ENCODE assay signal across 34 cellular contexts in the genomic region with DNA sequence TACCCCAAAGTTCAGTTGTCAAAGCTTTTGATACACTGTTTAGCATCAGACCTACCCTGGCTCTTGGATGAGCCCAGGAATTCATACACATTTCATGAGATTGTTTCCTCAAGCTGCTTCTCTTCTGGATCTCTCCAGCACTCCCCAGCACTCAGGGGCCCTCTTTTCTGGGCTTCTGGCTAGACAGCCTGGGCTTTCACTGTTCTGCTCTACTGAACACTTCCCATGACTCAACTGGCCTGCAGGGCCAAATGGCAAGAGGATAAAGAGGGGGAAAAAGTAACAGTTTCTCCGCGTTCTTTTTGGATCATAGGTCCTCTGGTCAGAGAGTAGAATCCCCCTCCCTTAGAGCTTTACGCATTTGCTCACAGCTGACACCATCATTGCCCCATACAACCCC. TPM values are rescaled to one million over a fixed set of nuclear protein-coding genes. Genes with fewer than 3 reads are reported as not detected.
"Had no signal": no experiment of that assay in that cellular context is flagged by ENCODE, and none has a peak within 500 bp of the region (broad histone marks: within the 10 kb centered on the region; RNA-seq: fewer than 3 reads in every experiment).

No MANE protein-coding gene starts in this region.

- H3K36me3 ChIP-seq: breast epithelium, heart left ventricle, left lung, ovary, upper lobe of left lung, vagina, WERI-Rb-1 had no signal

- H3K9me3 ChIP-seq: breast epithelium, heart left ventricle, left lung, ovary, upper lobe of left lung, vagina had no signal

- H3K4me1 Mint-ChIP-seq: activated CD4-positive, alpha-beta T cell treated with anti-CD3 and anti-CD28 coated beads, Interleukin-2, amount 10 ng/mL, durations not matched to agents 7 days and 5 days; activated naive CD4-positive, alpha-beta T cell treated with anti-CD3 and anti-CD28 coated beads, Interleukin-2, amount 50 U/mL, for 24 hours; activated naive CD8-positive, alpha-beta T cell treated with anti-CD3 and anti-CD28 coated beads, Interleukin-2, amount 50 U/mL, for 24 hours; central memory CD8-positive, alpha-beta T cell; immature natural killer cell; nephron had no signal

- H3K27me3 Mint-ChIP-seq: activated CD4-positive, alpha-beta T cell treated with anti-CD3 and anti-CD28 coated beads, Interleukin-2, amount 10 ng/mL, durations not matched to agents 7 days and 5 days; activated CD8-positive, alpha-beta T cell treated with anti-CD3 and anti-CD28 coated beads for 36 hours; activated naive CD4-positive, alpha-beta T cell treated with anti-CD3 and anti-CD28 coated beads, Interleukin-2, amount 50 U/mL, for 24 hours; activated naive CD8-positive, alpha-beta T cell treated with anti-CD3 and anti-CD28 coated beads, Interleukin-2, amount 50 U/mL, for 24 hours; central memory CD8-positive, alpha-beta T cell; progenitor cell of endocrine pancreas; stimulated activated naive CD8-positive, alpha-beta T cell treated with anti-CD3 and anti-CD28 coated beads, Interleukin-15, Interleukin-2, amounts not matched to agents 100 ng/mL and 50 ng/mL, for 24 hours had no signal

- H3K27me3 ChIP-seq: breast epithelium, heart left ventricle, left lung, ovary, upper lobe of left lung, vagina had no signal

- H3K9me3 Mint-ChIP-seq: activated CD4-positive, alpha-beta T cell treated with anti-CD3 and anti-CD28 coated beads, Interleukin-2, amount 10 ng/mL, durations not matched to agents 7 days and 5 days; activated naive CD8-positive, alpha-beta T cell treated with anti-CD3 and anti-CD28 coated beads, Interleukin-2, amount 50 U/mL, for 24 hours; activated T-helper 2 cell treated with anti-CD3 and anti-CD28 coated beads, Interferon-gamma antibody, Interleukin-2, Interleukin-4, amounts not matched to agents 10 μg/mL and 5 μg/mL and 100 μg/mL, durations not matched to agents 14 hours and 24 hours and 36 hours; stimulated activated naive CD8-positive, alpha-beta T cell treated with anti-CD3 and anti-CD28 coated beads, Interleukin-15, Interleukin-2, amounts not matched to agents 100 ng/mL and 50 ng/mL, for 24 hours; T-helper 1 cell treated with Interleukin-12 subunit alpha and Interleukin-12 subunit beta and Interleukin-4 antibody, amounts not matched to agents 30 μg/mL and 1 μg/mL, for 36 hours had no signal

- DNase-seq: activated CD4-positive, alpha-beta T cell treated with anti-CD3 and anti-CD28 coated beads, Interleukin-2, amount 10 ng/mL, durations not matched to agents 7 days and 5 days; activated CD8-positive, alpha-beta T cell treated with anti-CD3 and anti-CD28 coated beads for 36 hours; activated naive CD8-positive, alpha-beta T cell treated with anti-CD3 and anti-CD28 coated beads, Interleukin-2, amount 50 U/mL, for 24 hours; activated T-cell treated with anti-CD3 and anti-CD28 coated beads, Interleukin-2, amount 50 U/mL, for 4 hours; amygdala; effector CD8-positive, alpha-beta T cell; heart left ventricle; hypothalamus; immature natural killer cell; left lung; ovary; retina; stimulated activated CD4-positive, alpha-beta T cell treated with anti-CD3 and anti-CD28 coated beads, Interleukin-12 subunit alpha, Interleukin-12 subunit beta, amount 100 ng/mL, for 4 hours; stimulated activated CD4-positive, alpha-beta T cell treated with anti-CD3 and anti-CD28 coated beads, Interleukin-4, amount 100 ng/mL, for 1 hour; SW 1271; T-helper 9 cell; upper lobe of left lung; WERI-Rb-1 had no signal

- H3K4me1 ChIP-seq: breast epithelium, heart left ventricle, left lung, upper lobe of left lung, vagina had no signal

- FAIRE-seq: colon, endometrium had no signal

- H3K27ac ChIP-seq: breast epithelium, epithelial cell of prostate, heart left ventricle, left lung, ovary, skin epidermis, upper lobe of left lung, vagina, WERI-Rb-1 had no signal

- H3K36me3 Mint-ChIP-seq: activated naive CD4-positive, alpha-beta T cell treated with anti-CD3 and anti-CD28 coated beads, Interleukin-2, amount 50 U/mL, for 24 hours; immature natural killer cell had no signal

- H3K27ac Mint-ChIP-seq: activated CD4-positive, alpha-beta T cell treated with anti-CD3 and anti-CD28 coated beads, Interleukin-2, amount 10 ng/mL, durations not matched to agents 7 days and 5 days; activated CD8-positive, alpha-beta T cell treated with anti-CD3 and anti-CD28 coated beads for 36 hours; activated naive CD4-positive, alpha-beta T cell treated with anti-CD3 and anti-CD28 coated beads, Interleukin-2, amount 50 U/mL, for 24 hours; activated naive CD8-positive, alpha-beta T cell treated with anti-CD3 and anti-CD28 coated beads, Interleukin-2, amount 50 U/mL, for 24 hours; activated T-helper 2 cell treated with anti-CD3 and anti-CD28 coated beads, Interferon-gamma antibody, Interleukin-2, Interleukin-4, amounts not matched to agents 10 μg/mL and 5 μg/mL and 100 μg/mL, durations not matched to agents 14 hours and 24 hours and 36 hours; immature natural killer cell; nephron; progenitor cell of endocrine pancreas; stimulated activated naive CD8-positive, alpha-beta T cell treated with anti-CD3 and anti-CD28 coated beads, Interleukin-15, Interleukin-2, amounts not matched to agents 100 ng/mL and 50 ng/mL, for 24 hours; T-helper 1 cell treated with Interleukin-12 subunit alpha and Interleukin-12 subunit beta and Interleukin-4 antibody, amounts not matched to agents 30 μg/mL and 1 μg/mL, for 36 hours had no signal

- ATAC-seq: activated CD4-positive, CD25-positive, alpha-beta regulatory T cell treated with anti-CD3 and anti-CD28 coated beads, Interleukin-2, amount 50 U/mL, for 24 hours; activated CD8-positive, alpha-beta T cell treated with anti-CD3 and anti-CD28 coated beads for 36 hours; activated naive CD8-positive, alpha-beta T cell treated with anti-CD3 and anti-CD28 coated beads, Interleukin-2, amount 50 U/mL, for 24 hours; activated T-cell treated with anti-CD3 and anti-CD28 coated beads, Interleukin-2, amount 50 U/mL, for 4 hours; heart left ventricle; left lung; sciatic nerve had no signal

- H3K4me3 Mint-ChIP-seq: activated CD4-positive, alpha-beta T cell treated with anti-CD3 and anti-CD28 coated beads, Interleukin-2, amount 10 ng/mL, durations not matched to agents 7 days and 5 days; activated CD8-positive, alpha-beta T cell treated with anti-CD3 and anti-CD28 coated beads for 36 hours; activated naive CD4-positive, alpha-beta T cell treated with anti-CD3 and anti-CD28 coated beads, Interleukin-2, amount 50 U/mL, for 24 hours; activated naive CD8-positive, alpha-beta T cell treated with anti-CD3 and anti-CD28 coated beads, Interleukin-2, amount 50 U/mL, for 24 hours; activated T-cell treated with anti-CD3 and anti-CD28 coated beads, Interleukin-2, amount 50 U/mL, for 4 hours; central memory CD8-positive, alpha-beta T cell; immature natural killer cell; nephron; stimulated activated naive CD8-positive, alpha-beta T cell treated with anti-CD3 and anti-CD28 coated beads, Interleukin-15, Interleukin-2, amounts not matched to agents 100 ng/mL and 50 ng/mL, for 24 hours; T-helper 1 cell treated with Interleukin-12 subunit alpha and Interleukin-12 subunit beta and Interleukin-4 antibody, amounts not matched to agents 30 μg/mL and 1 μg/mL, for 36 hours had no signal

- H3K4me3 ChIP-seq: breast epithelium, heart left ventricle, left lung, lung, ovary, skin epidermis, upper lobe of left lung, vagina had no signal

RNA-seq across cellular contexts. Expression of a gene that starts 20.9 kb away (rescaled TPM):
- total RNA-seq: activated CD4-positive, alpha-beta T cell treated with anti-CD3 and anti-CD28 coated beads, Interleukin-2, amount 10 ng/mL, durations not matched to agents 7 days and 5 days; activated CD8-positive, alpha-beta T cell treated with anti-CD3 and anti-CD28 coated beads for 36 hours; activated T-cell treated with anti-CD3 and anti-CD28 coated beads, Interleukin-2, amount 50 U/mL, for 4 hours; activated T-helper 2 cell treated with anti-CD3 and anti-CD28 coated beads, Interferon-gamma antibody, Interleukin-2, Interleukin-4, amounts not matched to agents 10 μg/mL and 5 μg/mL and 100 μg/mL, durations not matched to agents 14 hours and 24 hours and 36 hours had no signal
- polyA plus RNA-seq: immature natural killer cell had no signal
